ENCODE assay signal across 20 cellular contexts in genomic region chr5:40623480-40624420, GRCh38. TPM values are rescaled to one million over a fixed set of nuclear protein-coding genes. Genes with fewer than 3 reads are reported as not detected.
DNase-seq lines count a peak whose midpoint lies in the region; ATAC-seq and TF ChIP-seq lines count a peak whose summit lies in the region.
"Had no signal": no experiment of that assay in that cellular context is flagged by ENCODE, and none has a peak within 500 bp of the region (broad histone marks: within the 10 kb centered on the region; RNA-seq: fewer than 3 reads in every experiment).

No MANE protein-coding gene starts in this region.

- peak overlapping the region; percentile 60 for H3K4me2 ChIP-seq in DND-41 (ENCODE audit: insufficient read depth, low read length)

- peaks cover 34% of the 10 kb centered on the region for H3K4me1 ChIP-seq in DND-41 (ENCODE audit: insufficient read depth, low read length)
- H3K4me1 ChIP-seq: gastroesophageal sphincter, upper lobe of right lung had no signal

- H3K4me3 ChIP-seq in DND-41 (ENCODE audit: low read depth in 1 of 2, low read length in 2 of 2): peak overlapping the region in 1 of 2 experiments; percentile 34; a peak in 2 of 4 replicates
- H3K4me3 ChIP-seq in coronary artery: no peak overlapping the region
- H3K4me3 ChIP-seq: gastroesophageal sphincter, left lung, SJCRH30, upper lobe of right lung had no signal

- no peaks in the 10 kb centered on the region for H3K27me3 ChIP-seq in DND-41 (ENCODE audit: insufficient read depth, low read length, poor library complexity)
- H3K27me3 ChIP-seq: gastroesophageal sphincter, left lung, neutrophil, SJCRH30, upper lobe of right lung had no signal

- TF ChIP-seq CTCF in DND-41 (IDR thresholded peaks at IDR 0.05; ENCODE audit: borderline replicate concordance, extremely low read depth, low read length, poor library complexity, severe bottlenecking): no peak
- no peak for TF ChIP-seq CTCF in coronary artery (IDR thresholded peaks at IDR 0.05)

- H3K9me3 ChIP-seq in DND-41 (ENCODE audit: insufficient read depth, low read length, severe bottlenecking): no peaks in the 10 kb centered on the region
- H3K9me3 ChIP-seq: gastroesophageal sphincter, left lung, neutrophil, SJCRH30, upper lobe of right lung had no signal

- no peaks in the 10 kb centered on the region for H3K27me3 Mint-ChIP-seq in activated T-cell treated with anti-CD3 and anti-CD28 coated beads, Interleukin-2, amount 50 U/mL, for 4 hours (ENCODE audit: low read depth)
- peaks cover 0 to 3% (median 2%) of the 10 kb centered on the region in 3 donors for H3K27me3 Mint-ChIP-seq in immature natural killer cell (ENCODE audit: low read depth in 3 of 3)
- H3K27me3 Mint-ChIP-seq: stimulated activated naive CD8-positive, alpha-beta T cell treated with anti-CD3 and anti-CD28 coated beads, Interleukin-15, Interleukin-2, amounts not matched to agents 100 ng/mL and 50 ng/mL, for 24 hours had no signal

- H4K20me1 ChIP-seq in DND-41 (ENCODE audit: insufficient read depth, low read length): no peaks in the 10 kb centered on the region

- H2AFZ ChIP-seq in DND-41 (ENCODE audit: low read depth, low read length): peak overlapping the region; percentile 59

- peak; percentile 74 to 80 for ATAC-seq in activated T-cell treated with anti-CD3 and anti-CD28 coated beads, Interleukin-2, amount 50 U/mL, for 4 hours
- ATAC-seq in DND-41 (ENCODE audit: insufficient read depth, low read depth) (peak; percentile 99), GM21529 (IDR thresholded peaks at IDR 0.05; ENCODE audit: unreplicated experiment) (no peak)
- ATAC-seq: esophagus mucosa, gastroesophageal sphincter, left lung, upper lobe of right lung had no signal

- H3K27ac ChIP-seq in DND-41 (ENCODE audit: low read length) (peak overlapping the region; percentile 70), coronary artery (no peak overlapping the region)
- H3K27ac ChIP-seq: gastroesophageal sphincter, left lung, neutrophil, SJCRH30, upper lobe of right lung had no signal

- peaks cover 48% of the 10 kb centered on the region for H3K4me1 Mint-ChIP-seq in activated T-cell treated with anti-CD3 and anti-CD28 coated beads, Interleukin-2, amount 50 U/mL, for 4 hours (ENCODE audit: low read depth)
- H3K4me1 Mint-ChIP-seq in immature natural killer cell: peaks cover 12 to 22% of the 10 kb centered on the region in 2 donors

- H3K36me3 Mint-ChIP-seq in activated T-cell treated with anti-CD3 and anti-CD28 coated beads, Interleukin-2, amount 50 U/mL, for 4 hours (ENCODE audit: insufficient read depth): no peaks in the 10 kb centered on the region
- H3K36me3 Mint-ChIP-seq in immature natural killer cell: no peaks in the 10 kb centered on the region

- no peaks in the 10 kb centered on the region for H3K36me3 ChIP-seq in DND-41 (ENCODE audit: insufficient read depth, low read length)
- H3K36me3 ChIP-seq: gastroesophageal sphincter, left lung, neutrophil, SJCRH30, upper lobe of right lung had no signal

- H3K9me3 Mint-ChIP-seq in activated T-cell treated with anti-CD3 and anti-CD28 coated beads, Interleukin-2, amount 50 U/mL, for 4 hours: no peaks in the 10 kb centered on the region
- H3K9me3 Mint-ChIP-seq in immature natural killer cell: no peaks in the 10 kb centered on the region
- H3K9me3 Mint-ChIP-seq: stimulated activated naive CD8-positive, alpha-beta T cell treated with anti-CD3 and anti-CD28 coated beads, Interleukin-15, Interleukin-2, amounts not matched to agents 100 ng/mL and 50 ng/mL, for 24 hours had no signal

- DNase-seq in activated T-cell treated with anti-CD3 and anti-CD28 coated beads, Interleukin-2, amount 50 U/mL, for 4 hours: peak; percentile 5
- no peak for DNase-seq in activated T-cell treated with anti-CD3 and anti-CD28 coated beads, Interleukin-2, amount 50 U/mL, for 48 hours
- DNase-seq in DND-41: peak; percentile 73
- peak; percentile 10 for DNase-seq in T-helper 9 cell
- DNase-seq in immature natural killer cell: peak; percentile 9 to 18 (median 16)
- DNase-seq in coronary artery (ENCODE audit: low spot score): no peak
- DNase-seq in effector CD8-positive, alpha-beta T cell (lab: John Stamatoyannopoulos, UW): no peak
- DNase-seq: dermis blood vessel endothelial cell, DMS79 treated with DMSO at 0.1 percent for 48 hours, left lung, NCI-H1417, NCI-H524 treated with DMSO at 0.1 percent for 48 hours, retina, SJCRH30, upper lobe of right lung had no signal

- H3K27ac Mint-ChIP-seq in immature natural killer cell: peak overlapping the region in 2 of 6 donors; percentile 36 to 65
- H3K27ac Mint-ChIP-seq: stimulated activated naive CD8-positive, alpha-beta T cell treated with anti-CD3 and anti-CD28 coated beads, Interleukin-15, Interleukin-2, amounts not matched to agents 100 ng/mL and 50 ng/mL, for 24 hours had no signal

- H3K4me3 Mint-ChIP-seq in activated T-cell treated with anti-CD3 and anti-CD28 coated beads, Interleukin-2, amount 50 U/mL, for 4 hours: no peak overlapping the region
- H3K4me3 Mint-ChIP-seq in immature natural killer cell: no peak overlapping the region
- H3K4me3 Mint-ChIP-seq: stimulated activated naive CD8-positive, alpha-beta T cell treated with anti-CD3 and anti-CD28 coated beads, Interleukin-15, Interleukin-2, amounts not matched to agents 100 ng/mL and 50 ng/mL, for 24 hours had no signal

- H3K9ac ChIP-seq in DND-41 (ENCODE audit: low read depth, low read length): peak overlapping the region; percentile 10; the same call in 1 of the 2 replicates

- no peaks in the 10 kb centered on the region; the same call in 1 of the 2 replicates for H3K79me2 ChIP-seq in DND-41 (ENCODE audit: insufficient read depth, low read length)

RNA-seq across cellular contexts. Expression of gene PTGER4, which starts 56.0 kb away (rescaled TPM):
- total RNA-seq in activated T-cell treated with anti-CD3 and anti-CD28 coated beads, Interleukin-2, amount 50 U/mL, for 4 hours: 100 to 1,000 TPM; 115 to 188 (median 173) TPM
- 100 to 1,000 TPM in 1 of 3 donors, 10 to 100 TPM in 2; 43.5 to 111 (median 70.3) TPM for polyA plus RNA-seq in immature natural killer cell

Comparison
In these comparisons a context has a peak if more than half of its experiments do, and no peak if none do; other contexts are left out.
1. DNase-seq: peak in activated T-cell treated with anti-CD3 and anti-CD28 coated beads, Interleukin-2, amount 50 U/mL, for 4 hours (single experiment), DND-41 (single experiment), T-helper 9 cell (single experiment) and immature natural killer cell (3 of 3); none in activated T-cell treated with anti-CD3 and anti-CD28 coated beads, Interleukin-2, amount 50 U/mL, for 48 hours (0 of 2), coronary artery (single experiment) and effector CD8-positive, alpha-beta T cell (single experiment).